19 cellular contexts compared by ENCODE assay signal in genomic region chrX:153668423-153669173, GRCh38. TPM values are rescaled to one million over a fixed set of nuclear protein-coding genes. Genes with fewer than 3 reads are reported as not detected.
DNase-seq lines count a peak whose midpoint lies in the region; ATAC-seq and TF ChIP-seq lines count a peak whose summit lies in the region.
"Had no signal": no experiment of that assay in that cellular context is flagged by ENCODE, and none has a peak within 500 bp of the region (broad histone marks: within the 10 kb centered on the region; RNA-seq: fewer than 3 reads in every experiment).

No MANE protein-coding gene starts in this region.

- peak; percentile 4 for TF ChIP-seq CTCF in GM13977 (IDR thresholded peaks at IDR 0.05; ENCODE audit: extremely low read depth, insufficient read depth, missing control alignments)
- TF ChIP-seq CTCF in MM.1S (IDR thresholded peaks at IDR 0.05; ENCODE audit: low read length) = no peak
- TF ChIP-seq CTCF in dorsolateral prefrontal cortex (IDR thresholded peaks at IDR 0.05 in 54 of 56, conservative IDR thresholded peaks at IDR 0.05 in 2 of 56; ENCODE audit: low read depth in 1 of 56, partially characterized antibody in 56 of 56) = no peak
- TF ChIP-seq CTCF in prostate gland (IDR thresholded peaks at IDR 0.05) = no peak

- H4K8ac ChIP-seq in mesendoderm (ENCODE audit: low read depth, low read length) = no peak overlapping the region

- no peaks in the 10 kb centered on the region for H3K9me2 ChIP-seq in MM.1S (replicated peaks; ENCODE audit: insufficient read depth, low read length)

- no CpG with 5 or more reads among the region's 11 CpGs for WGBS in mesendoderm (ENCODE audit: extremely low coverage, insufficient coverage, low lambda C conversion rate)
- WGBS in prostate gland = 70% methylated on average over 2 of the region's 11 CpGs

- H3K23ac ChIP-seq in mesendoderm (ENCODE audit: low read length) = no peak overlapping the region

- no peaks in the 10 kb centered on the region for H3K36me3 ChIP-seq in MM.1S (replicated peaks; ENCODE audit: insufficient read depth, low read length)
- H3K36me3 ChIP-seq in MG63 = no peaks in the 10 kb centered on the region
- no peaks in the 10 kb centered on the region for H3K36me3 ChIP-seq in mesendoderm (ENCODE audit: control insufficient read depth, insufficient read depth, low read length)
- no peaks in the 10 kb centered on the region for H3K36me3 ChIP-seq in prostate gland
- H3K36me3 ChIP-seq: heart left ventricle, left ventricle myocardium inferior, ovary, thyroid gland, vagina had no signal

- no peak overlapping the region for H3K18ac ChIP-seq in mesendoderm (ENCODE audit: low read length)

- H3K4me3 ChIP-seq in MM.1S (ENCODE audit: low read length) = no peak overlapping the region
- H3K4me3 ChIP-seq in dorsolateral prefrontal cortex = no peak overlapping the region
- H3K4me3 ChIP-seq in MG63 = no peak overlapping the region
- no peak overlapping the region for H3K4me3 ChIP-seq in mesendoderm (ENCODE audit: low read length)
- H3K4me3 ChIP-seq in prostate gland = no peak overlapping the region
- H3K4me3 ChIP-seq: heart left ventricle, left ventricle myocardium inferior, ovary, thyroid gland, vagina had no signal

- intact Hi-C loops in dorsolateral prefrontal cortex (cut with DNase I) = loop anchor here (5.0 kb wide), 3 partner anchors 56 to 126 kb away; no protein-coding TSS in a partner anchor
- intact Hi-C loops in sciatic nerve (cut with DNase I) = loop anchor here (5.0 kb wide), 1 partner anchor 131 kb away; no protein-coding TSS in a partner anchor
- intact Hi-C loops in prostate gland (cut with DNase I) = loop anchor here (5.0 to 10.0 kb wide), 2 partner anchors 54 to 131 kb away; no protein-coding TSS in a partner anchor

- H4K20me1 ChIP-seq in MM.1S (ENCODE audit: insufficient read depth, low read length) = no peaks in the 10 kb centered on the region

- H3K27me3 ChIP-seq in MM.1S (replicated peaks; ENCODE audit: insufficient read depth, low read length) (peaks cover 35% of the 10 kb centered on the region), dorsolateral prefrontal cortex (peaks cover 0 to 64% (median 17%) of the 10 kb centered on the region in 45 donors), MG63 (no peaks in the 10 kb centered on the region), mesendoderm (ENCODE audit: insufficient read depth, low read length, poor library complexity) (no peaks in the 10 kb centered on the region), prostate gland (replicated peaks; ENCODE audit: insufficient read depth) (no peaks in the 10 kb centered on the region)
- H3K27me3 ChIP-seq: ovary, thyroid gland, vagina had no signal

- H2BK120ac ChIP-seq in mesendoderm (ENCODE audit: low read depth, low read length) = no peak overlapping the region

- no peaks in the 10 kb centered on the region for H3K79me1 ChIP-seq in mesendoderm (ENCODE audit: low read length)

- TF ChIP-seq POLR2A in prostate gland (IDR thresholded peaks at IDR 0.05) = no peak

- H3K4ac ChIP-seq in mesendoderm (ENCODE audit: low read depth, low read length) = no peak overlapping the region

- H3K4me1 ChIP-seq in MM.1S (ENCODE audit: low read length) = no peaks in the 10 kb centered on the region
- H3K4me1 ChIP-seq in mesendoderm (ENCODE audit: control insufficient read depth, low read depth, low read length) = no peaks in the 10 kb centered on the region
- no peaks in the 10 kb centered on the region for H3K4me1 ChIP-seq in prostate gland (replicated peaks)
- H3K4me1 ChIP-seq: heart left ventricle, left ventricle myocardium inferior, thyroid gland had no signal

- H3K4me2 ChIP-seq in MM.1S (ENCODE audit: low read depth, low read length) = no peak overlapping the region
- no peak overlapping the region for H3K4me2 ChIP-seq in mesendoderm (ENCODE audit: low read length)

- H4K5ac ChIP-seq in mesendoderm (ENCODE audit: low read length) = no peak overlapping the region

- no peaks in the 10 kb centered on the region for H3F3A ChIP-seq in MM.1S (ENCODE audit: insufficient read depth, low read length)

- in situ Hi-C loops in GM13977 (cut with MboI; ENCODE audit: low pct_unique_long_range_greater_than_20kb, low sequenced_read_pairs, unreplicated experiment) = loop anchor here (25.0 kb wide), 1 partner anchor 706 kb away; no protein-coding TSS in a partner anchor

- ATAC-seq in sciatic nerve (peak; percentile 5), HG03354 (IDR thresholded peaks at IDR 0.05; ENCODE audit: poor library complexity, severe bottlenecking, unreplicated experiment) (no peak)

- H3K9ac ChIP-seq in MM.1S (ENCODE audit: low read length) (no peak overlapping the region), mesendoderm (ENCODE audit: low read length) (no peak overlapping the region)

- no peak overlapping the region for H2BK5ac ChIP-seq in mesendoderm (ENCODE audit: low read length)

- no peak overlapping the region for H2BK15ac ChIP-seq in mesendoderm (replicated peaks; ENCODE audit: low read depth)

- no peaks in the 10 kb centered on the region for H3K9me3 ChIP-seq in MM.1S (replicated peaks; ENCODE audit: insufficient read depth, low read length)
- no peaks in the 10 kb centered on the region for H3K9me3 ChIP-seq in MG63
- H3K9me3 ChIP-seq in prostate gland = no peaks in the 10 kb centered on the region
- H3K9me3 ChIP-seq: heart left ventricle, left ventricle myocardium inferior, ovary, thyroid gland, vagina had no signal

- H3K27ac ChIP-seq in MM.1S (ENCODE audit: low read length) = no peak overlapping the region
- peak overlapping the region in 34 of 59 donors; percentile 7 to 78 (median 55) for H3K27ac ChIP-seq in dorsolateral prefrontal cortex
- no peak overlapping the region for H3K27ac ChIP-seq in mesendoderm (ENCODE audit: low read depth, low read length)
- no peak overlapping the region for H3K27ac ChIP-seq in prostate gland
- H3K27ac ChIP-seq: left ventricle myocardium inferior, ovary, thyroid gland, vagina had no signal

- peak overlapping the region; percentile 3; the same call in 1 of the 2 replicates for H2AFZ ChIP-seq in MM.1S (ENCODE audit: low read length)

- no peak overlapping the region for H2AK5ac ChIP-seq in mesendoderm (ENCODE audit: low read length)

- H3K79me2 ChIP-seq in MM.1S (ENCODE audit: low read length) (no peaks in the 10 kb centered on the region), mesendoderm (ENCODE audit: control insufficient read depth, insufficient read depth, low read length) (no peaks in the 10 kb centered on the region)

- DNase-seq in GM13977 (ENCODE audit: low spot score) (peak; percentile 31), MM.1S (no peak), dorsolateral prefrontal cortex (peak in 2 of 10 donors; percentile 8 to 24), sciatic nerve (ENCODE audit: low spot score) (no peak), MG63 (no peak), mesendoderm (no peak), prostate gland (ENCODE audit: low spot score) (no peak)
- DNase-seq: NCI-H1417 treated with DMSO at 0.1 percent for 48 hours, SIG-M5 had no signal

- H3K56ac ChIP-seq in mesendoderm (ENCODE audit: low read length) = no peak overlapping the region

RNA-seq across cellular contexts. Expression of gene PNCK, which starts 5.0 kb away (rescaled TPM):
- 100 to 1,000 TPM in 97 of 120 experiments, 10 to 100 TPM in 23; 27.4 to 186 (median 123) TPM for total RNA-seq in dorsolateral prefrontal cortex
- total RNA-seq in sciatic nerve = 1.6 TPM
- total RNA-seq in MG63 (2014; rRNA removed; shearing (Covaris generic); ENCODE audit: low replicate concordance) = 0.43 TPM in 1 of 2 replicates, not detected in the other
- 0.41 TPM for polyA plus RNA-seq in mesendoderm (2013, experiment 1 of 2)
- polyA plus RNA-seq in mesendoderm (2013, experiment 2 of 2) = 0.39 TPM
- total RNA-seq in prostate gland = 10 to 100 TPM in 1 of 2 donors, 1 to 10 TPM in 1; 8.5 to 50.6 TPM
- total RNA-seq: dermis blood vessel endothelial cell; naive thymus-derived CD8-positive, alpha-beta T cell had no signal
- polyA plus RNA-seq: naive thymus-derived CD8-positive, alpha-beta T cell had no signal

RNA-seq across cellular contexts. Expression of gene SLC6A8, which starts 19.1 kb away (rescaled TPM):
- total RNA-seq in dorsolateral prefrontal cortex = 100 to 1,000 TPM in 116 of 120 experiments, 10 to 100 TPM in 4; 86.4 to 357 (median 144) TPM
- 23.2 TPM for total RNA-seq in sciatic nerve
- total RNA-seq in MG63 (2014; rRNA removed; shearing (Covaris generic); ENCODE audit: low replicate concordance) = 12.8 and 24.8 TPM in 2 replicates
- polyA plus RNA-seq in mesendoderm (2013, experiment 1 of 2) = 26.9 TPM
- polyA plus RNA-seq in mesendoderm (2013, experiment 2 of 2) = 27.7 TPM
- 10 to 100 TPM; 25.4 to 95.4 TPM for total RNA-seq in prostate gland

RNA-seq across cellular contexts. Expression of gene DUSP9, which starts 21.6 kb away (rescaled TPM):
- 10 to 100 TPM in 2 of 120 experiments, 1 to 10 TPM in 117, under 1 TPM in 1; 0.93 to 13.7 (median 3.5) TPM for total RNA-seq in dorsolateral prefrontal cortex
- 0.13 TPM for total RNA-seq in sciatic nerve
- 7.9 and 8.6 TPM in 2 replicates for total RNA-seq in MG63 (2014; rRNA removed; shearing (Covaris generic); ENCODE audit: low replicate concordance)
- 0.51 TPM for polyA plus RNA-seq in mesendoderm (2013, experiment 1 of 2)
- 0.42 TPM for polyA plus RNA-seq in mesendoderm (2013, experiment 2 of 2)
- total RNA-seq in prostate gland = 1 to 10 TPM in 1 of 2 donors, not detected in 1; 3.5 TPM
- total RNA-seq: cardiac septum; CD4-positive, alpha-beta T cell; left ventricle myocardium inferior; naive thymus-derived CD8-positive, alpha-beta T cell; thyroid gland had no signal
- polyA plus RNA-seq: naive thymus-derived CD8-positive, alpha-beta T cell had no signal

RNA-seq across cellular contexts. Expression of gene BCAP31, which starts 55.6 kb away (rescaled TPM):
- total RNA-seq in dorsolateral prefrontal cortex (100 to 1,000 TPM; 115 to 220 (median 178) TPM), sciatic nerve (124 TPM), prostate gland (100 to 1,000 TPM; 144 to 244 TPM)
- 311 and 346 TPM in 2 replicates for total RNA-seq in MG63 (2014; rRNA removed; shearing (Covaris generic); ENCODE audit: low replicate concordance)
- 107 TPM for polyA plus RNA-seq in mesendoderm (2013, experiment 1 of 2)
- polyA plus RNA-seq in mesendoderm (2013, experiment 2 of 2) = 106 TPM

RNA-seq across cellular contexts. Expression of gene ABCD1, which starts 56.1 kb away (rescaled TPM):
- total RNA-seq in dorsolateral prefrontal cortex = 1 to 10 TPM; 2.4 to 8.3 (median 4.5) TPM
- total RNA-seq in sciatic nerve = 10.1 TPM
- total RNA-seq in MG63 (2014; rRNA removed; shearing (Covaris generic); ENCODE audit: low replicate concordance) = 24.3 and 28.8 TPM in 2 replicates
- polyA plus RNA-seq in mesendoderm (2013, experiment 1 of 2) = 13.0 TPM
- polyA plus RNA-seq in mesendoderm (2013, experiment 2 of 2) = 12.3 TPM
- 10 to 100 TPM in 1 of 2 donors, 1 to 10 TPM in 1; 9.7 to 97.8 TPM for total RNA-seq in prostate gland

Comparison
In these comparisons a context has a peak if more than half of its experiments do, and no peak if none do; other contexts are left out.
1. H3K27ac ChIP-seq: peak in dorsolateral prefrontal cortex (34 of 59); none in MM.1S (single experiment), mesendoderm (single experiment) and prostate gland (0 of 2).